Comparison of ENCODE assay signal across 10 cellular contexts in the genomic region with DNA sequence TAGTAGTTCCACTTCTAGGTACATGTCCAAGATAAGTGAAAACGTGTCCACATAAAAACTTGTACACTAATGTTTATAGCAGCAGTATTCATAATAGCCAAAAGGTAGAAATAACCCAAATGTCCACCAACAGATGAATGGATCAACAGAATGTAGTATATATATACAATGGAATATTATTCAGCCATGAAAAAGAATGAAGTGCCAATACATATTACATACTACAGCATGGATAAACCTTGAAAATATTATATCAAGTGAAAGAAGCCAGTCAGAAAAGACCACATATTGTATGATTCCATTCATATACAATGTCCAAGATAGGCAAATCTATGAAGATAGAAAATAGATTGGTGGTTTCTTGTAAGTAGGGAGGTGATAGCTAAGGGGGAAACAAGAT. TPM values are rescaled to one million over a fixed set of nuclear protein-coding genes. Genes with fewer than 3 reads are reported as not detected.
"Had no signal": no experiment of that assay in that cellular context is flagged by ENCODE, and none has a peak within 500 bp of the region (broad histone marks: within the 10 kb centered on the region; RNA-seq: fewer than 3 reads in every experiment).

No MANE protein-coding gene starts in this region.

- FAIRE-seq: H1, H54, HepG2 had no signal

- DNase-seq: H9, HCEC 1CT, HFFc6, KG1 had no signal

- H3K4me3 Mint-ChIP-seq: GM23338, H9, HFFc6, IgD-negative memory B cell had no signal

- H3K27ac ChIP-seq: HL-60 had no signal

- H3K27me3 Mint-ChIP-seq: IgD-negative memory B cell had no signal

- ATAC-seq: GM23338 had no signal

- H3K4me3 ChIP-seq: GM23338 had no signal

- H3K9me3 Mint-ChIP-seq: HFFc6, IgD-negative memory B cell had no signal

- H3K27ac Mint-ChIP-seq: GM23338, H9, HFFc6, IgD-negative memory B cell had no signal

RNA-seq across cellular contexts. Expression of a gene that starts 48.4 kb away (rescaled TPM):
- total RNA-seq: GM23338, H1, H9, HepG2, HFFc6 had no signal
- polyA plus RNA-seq: GM23338, H1, HepG2, IgD-negative memory B cell had no signal
